In genomic region chr17:44095647-44096496, GRCh38 we compare ENCODE assay signal across 1 cellular context.
TF ChIP-seq lines count a peak whose summit lies in the region.

No MANE protein-coding gene starts in this region.

TF ChIP-seq in HepG2, 621 proteins besides CTCF, POLR2A, EP300 and RAD21 (continued from another document and continues in another):
- no peak for TF ChIP-seq EHMT2 (IDR thresholded peaks at IDR 0.05; ENCODE audit: borderline replicate concordance, low read depth, low read length)
- TF ChIP-seq ZNF773 (CRISPR knock-in tag; IDR thresholded peaks at IDR 0.05; ENCODE audit: borderline replicate concordance), result no peak
- TF ChIP-seq RBM22 (optimal IDR thresholded peaks at IDR 0.05; ENCODE audit: low read length), result peak; percentile 96
- TF ChIP-seq MNT (IDR thresholded peaks at IDR 0.05), result peak; percentile 7; the same call in 1 of the 2 replicates
- TF ChIP-seq PITX1 (CRISPR knock-in tag; IDR thresholded peaks at IDR 0.05), result peak; percentile 48; the same call in 1 of the 2 replicates
- TF ChIP-seq ETV6 (CRISPR knock-in tag; conservative IDR thresholded peaks at IDR 0.05), result no peak
- no peak for TF ChIP-seq HBP1 (CRISPR knock-in tag; IDR thresholded peaks at IDR 0.05; ENCODE audit: low read depth)
- TF ChIP-seq PHF20 (CRISPR knock-in tag; IDR thresholded peaks at IDR 0.05), result peak; percentile 63; the same call in 1 of the 2 replicates
- TF ChIP-seq ZNF441 (CRISPR knock-in tag; IDR thresholded peaks at IDR 0.05; ENCODE audit: borderline replicate concordance), result no peak
- peak; percentile 63 for TF ChIP-seq PRPF4 (IDR thresholded peaks at IDR 0.05; ENCODE audit: low read depth, low read length, poor library complexity, severe bottlenecking)
- TF ChIP-seq ZBTB40 (IDR thresholded peaks at IDR 0.05), result no peak
- no peak for TF ChIP-seq ZBTB40 (CRISPR knock-in tag; IDR thresholded peaks at IDR 0.05)
- no peak for TF ChIP-seq ZNF597 (CRISPR knock-in tag; IDR thresholded peaks at IDR 0.05)
- TF ChIP-seq ZNF556 (CRISPR knock-in tag; IDR thresholded peaks at IDR 0.05; ENCODE audit: borderline replicate concordance), result no peak
- peak; percentile 31; the same call in 1 of the 2 replicates for TF ChIP-seq ZNF772 (CRISPR knock-in tag; IDR thresholded peaks at IDR 0.05)
- peak; percentile 97; the same call in 1 of the 2 replicates for TF ChIP-seq ZNF614 (CRISPR knock-in tag; IDR thresholded peaks at IDR 0.05; ENCODE audit: borderline replicate concordance)
- TF ChIP-seq HMGXB4 (CRISPR knock-in tag; IDR thresholded peaks at IDR 0.05; ENCODE audit: borderline replicate concordance in 1 of 2, low read depth in 1 of 2), result peak; percentile 48 to 65; a peak in 2 of 4 replicates
- TF ChIP-seq THYN1 (CRISPR knock-in tag; IDR thresholded peaks at IDR 0.05; ENCODE audit: borderline replicate concordance, low read depth), result no peak
- TF ChIP-seq KMT2B (CRISPR knock-in tag; IDR thresholded peaks at IDR 0.05), result peak; percentile 35; the same call in 1 of the 2 replicates
- TF ChIP-seq KMT2A (CRISPR knock-in tag; IDR thresholded peaks at IDR 0.05), result peak; percentile 10; the same call in 1 of the 2 replicates
- no peak for TF ChIP-seq PRMT3 (CRISPR knock-in tag; IDR thresholded peaks at IDR 0.05; ENCODE audit: borderline replicate concordance, low read depth)
- TF ChIP-seq SIN3A (IDR thresholded peaks at IDR 0.05; ENCODE audit: borderline replicate concordance, low read depth, low read length), result peak; percentile 78
- TF ChIP-seq ZNF513 (CRISPR knock-in tag; conservative IDR thresholded peaks at IDR 0.05), result no peak; the same call in 1 of the 2 replicates
- no peak for TF ChIP-seq ZFP41 (CRISPR knock-in tag; IDR thresholded peaks at IDR 0.05; ENCODE audit: borderline replicate concordance)
- TF ChIP-seq ZNF407 (CRISPR knock-in tag; IDR thresholded peaks at IDR 0.05; ENCODE audit: not compliant biosample characterization), result no peak
- 0 out of 2 replicates have a peak, but pooled peaks have one; percentile 47 for TF ChIP-seq ZNF607 (CRISPR knock-in tag; IDR thresholded peaks at IDR 0.05; ENCODE audit: borderline replicate concordance)
- TF ChIP-seq BRCA1 (CRISPR knock-in tag; IDR thresholded peaks at IDR 0.05), result no peak
